24 cellular contexts compared by ENCODE assay signal in genomic region chr3:72055436-72055835, GRCh38.
"Had no signal": no experiment of that assay in that cellular context is flagged by ENCODE, and none has a peak within 500 bp of the region (broad histone marks: within the 10 kb centered on the region; RNA-seq: fewer than 3 reads in every experiment).

No MANE protein-coding gene starts in this region.

- DNase-seq: natural killer cell; occipital lobe; ovary; posterior cingulate gyrus; psoas muscle; right cardiac atrium; right lobe of liver; sigmoid colon; stimulated activated CD4-positive, alpha-beta T cell treated with anti-CD3 and anti-CD28 coated beads, Interleukin-15, amount 100 ng/mL, for 24 hours; stimulated activated CD4-positive, alpha-beta T cell treated with anti-CD3 and anti-CD28 coated beads, Interleukin-2, amount 100 ng/mL, for 24 hours; stimulated activated CD4-positive, alpha-beta T cell treated with anti-CD3 and anti-CD28 coated beads, Interleukin-2, amount 100 ng/mL, for 48 hours; stimulated activated CD4-positive, alpha-beta T cell treated with anti-CD3 and anti-CD28 coated beads, Interleukin-4, amount 100 ng/mL, for 24 hours; stimulated activated naive CD4-positive, alpha-beta T cell; stimulated activated naive CD8-positive, alpha-beta T cell treated with anti-CD3 and anti-CD28 coated beads, Interleukin-15, amount 100 ng/mL, for 72 hours; stimulated activated naive CD8-positive, alpha-beta T cell treated with anti-CD3 and anti-CD28 coated beads, Interleukin-15, Interleukin-2, amounts not matched to agents 100 U/mL and 50 U/mL, for 24 hours; testis; tibial artery; transverse colon; upper lobe of right lung; uterus had no signal

- ATAC-seq: natural killer cell; psoas muscle; right cardiac atrium; stimulated activated effector memory CD8-positive, alpha-beta T cell treated with anti-CD3 and anti-CD28 coated beads, Interleukin-12 subunit alpha, Interleukin-12 subunit beta, amount 100 ng/mL, for 72 hours; stimulated activated naive CD8-positive, alpha-beta T cell treated with anti-CD3 and anti-CD28 coated beads, Interleukin-15, amount 100 ng/mL, for 72 hours; stimulated activated naive CD8-positive, alpha-beta T cell treated with anti-CD3 and anti-CD28 coated beads, Interleukin-15, Interleukin-2, amounts not matched to agents 100 U/mL and 50 U/mL, for 24 hours; upper lobe of right lung had no signal

- H3K27ac ChIP-seq: neural progenitor cell, ovary, parathyroid adenoma, psoas muscle, sigmoid colon, suprapubic skin, testis, tibial artery, transverse colon, upper lobe of right lung, uterus had no signal
